1 cellular context compared by ENCODE assay signal in the genomic region with DNA sequence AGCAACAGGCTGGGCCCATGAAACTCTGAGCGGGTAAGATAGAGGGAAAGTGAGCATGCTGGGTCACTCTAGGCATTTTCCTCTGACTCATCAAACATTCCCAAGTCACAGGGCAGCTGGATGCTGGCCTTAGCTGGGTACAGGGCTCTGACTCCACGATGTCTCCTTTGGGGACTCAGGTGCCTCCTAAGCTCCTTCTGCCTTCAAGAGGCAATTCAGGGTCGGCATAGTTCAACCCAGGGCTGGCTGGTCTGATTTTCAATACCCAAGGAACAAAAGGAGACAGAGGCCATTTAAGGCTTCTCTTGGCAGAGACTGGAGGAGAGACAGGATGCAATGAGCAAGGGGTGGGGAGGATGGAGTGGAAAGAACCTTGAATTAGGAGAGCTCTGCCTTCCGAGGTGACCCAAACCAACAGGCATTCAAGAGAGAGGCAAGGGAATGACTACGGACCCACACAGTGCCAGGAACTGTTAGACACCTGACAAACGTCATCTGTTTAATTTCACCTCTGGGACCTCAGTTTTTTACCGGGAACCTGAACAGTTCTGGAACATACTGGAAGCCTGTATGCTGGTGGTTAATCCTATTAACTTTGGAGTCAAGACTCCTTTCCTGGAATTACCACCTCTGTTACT.
TF ChIP-seq lines count a peak whose summit lies in the region.

No MANE protein-coding gene starts in this region.

TF ChIP-seq in liver, 16 proteins besides CTCF, POLR2A, EP300 and RAD21:
- TF ChIP-seq, protein P1, sequence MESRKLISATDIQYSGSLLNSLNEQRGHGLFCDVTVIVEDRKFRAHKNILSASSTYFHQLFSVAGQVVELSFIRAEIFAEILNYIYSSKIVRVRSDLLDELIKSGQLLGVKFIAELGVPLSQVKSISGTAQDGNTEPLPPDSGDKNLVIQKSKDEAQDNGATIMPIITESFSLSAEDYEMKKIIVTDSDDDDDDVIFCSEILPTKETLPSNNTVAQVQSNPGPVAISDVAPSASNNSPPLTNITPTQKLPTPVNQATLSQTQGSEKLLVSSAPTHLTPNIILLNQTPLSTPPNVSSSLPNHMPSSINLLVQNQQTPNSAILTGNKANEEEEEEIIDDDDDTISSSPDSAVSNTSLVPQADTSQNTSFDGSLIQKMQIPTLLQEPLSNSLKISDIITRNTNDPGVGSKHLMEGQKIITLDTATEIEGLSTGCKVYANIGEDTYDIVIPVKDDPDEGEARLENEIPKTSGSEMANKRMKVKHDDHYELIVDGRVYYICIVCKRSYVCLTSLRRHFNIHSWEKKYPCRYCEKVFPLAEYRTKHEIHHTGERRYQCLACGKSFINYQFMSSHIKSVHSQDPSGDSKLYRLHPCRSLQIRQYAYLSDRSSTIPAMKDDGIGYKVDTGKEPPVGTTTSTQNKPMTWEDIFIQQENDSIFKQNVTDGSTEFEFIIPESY (IDR thresholded peaks at IDR 0.05): no peak
- TF ChIP-seq GABPA (IDR thresholded peaks at IDR 0.05 in 1 of 2, conservative IDR thresholded peaks at IDR 0.05 in 1 of 2) (no peak), MAX (IDR thresholded peaks at IDR 0.05) (no peak), EGR1 (IDR thresholded peaks at IDR 0.05; ENCODE audit: low read depth in 2 of 2) (no peak), TAF1 (conservative IDR thresholded peaks at IDR 0.05) (no peak), FOXA1 (IDR thresholded peaks at IDR 0.05) (no peak), YY1 (IDR thresholded peaks at IDR 0.05) (peak; percentile 40), FOXA2 (IDR thresholded peaks at IDR 0.05) (no peak), REST (IDR thresholded peaks at IDR 0.05) (peak; percentile 61), RXRA (IDR thresholded peaks at IDR 0.05) (peak in 1 of 2 donors; percentile 17), HNF4A (conservative IDR thresholded peaks at IDR 0.05) (no peak), JUND (IDR thresholded peaks at IDR 0.05) (peak in 1 of 2 donors; percentile 7), NR2F2 (IDR thresholded peaks at IDR 0.05) (peak; percentile 10), SP1 (IDR thresholded peaks at IDR 0.05) (no peak), HNF4G (IDR thresholded peaks at IDR 0.05) (no peak)
- TF ChIP-seq, protein P2, sequence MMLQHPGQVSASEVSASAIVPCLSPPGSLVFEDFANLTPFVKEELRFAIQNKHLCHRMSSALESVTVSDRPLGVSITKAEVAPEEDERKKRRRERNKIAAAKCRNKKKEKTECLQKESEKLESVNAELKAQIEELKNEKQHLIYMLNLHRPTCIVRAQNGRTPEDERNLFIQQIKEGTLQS (IDR thresholded peaks at IDR 0.05): no peak
